In genomic region chr21:38227401-38227800, GRCh38 we compare ENCODE assay signal across 2 cellular contexts.
TF ChIP-seq lines count a peak whose summit lies in the region.

No MANE protein-coding gene starts in this region.

TF ChIP-seq in GM23338, 12 proteins besides CTCF, POLR2A, EP300 and RAD21:
- no peak for TF ChIP-seq POLR2AphosphoS5 (IDR thresholded peaks at IDR 0.05; ENCODE audit: low read depth)

TF ChIP-seq in H1, 55 proteins besides CTCF, POLR2A, EP300 and RAD21:
- no peak for TF ChIP-seq HDAC6 (IDR thresholded peaks at IDR 0.05; ENCODE audit: low read depth, low read length)
- TF ChIP-seq SRF (IDR thresholded peaks at IDR 0.05; ENCODE audit: low read depth, low read length): no peak
- TF ChIP-seq TAF1 (IDR thresholded peaks at IDR 0.05; ENCODE audit: low read depth, low read length): no peak
- TF ChIP-seq CTBP2 (IDR thresholded peaks at IDR 0.05; ENCODE audit: borderline replicate concordance, insufficient read depth, insufficient read length, low read length): no peak
- TF ChIP-seq SAP30 (IDR thresholded peaks at IDR 0.05; ENCODE audit: insufficient read depth, insufficient replicate concordance, low read length): no peak
- TF ChIP-seq SP4 (IDR thresholded peaks at IDR 0.05; ENCODE audit: low read length): no peak
- no peak for TF ChIP-seq SUZ12 (IDR thresholded peaks at IDR 0.05; ENCODE audit: low read length)
- TF ChIP-seq BCL11A (IDR thresholded peaks at IDR 0.05; ENCODE audit: low read depth in 2 of 2, low read length in 2 of 2): no peak
- no peak for TF ChIP-seq CREB1 (IDR thresholded peaks at IDR 0.05)
- TF ChIP-seq CHD2 (IDR thresholded peaks at IDR 0.05; ENCODE audit: low read length): no peak
- no peak for TF ChIP-seq USF2 (IDR thresholded peaks at IDR 0.05; ENCODE audit: low read length)
- no peak for TF ChIP-seq NANOG (IDR thresholded peaks at IDR 0.05; ENCODE audit: insufficient read depth, low read depth, low read length, poor library complexity, severe bottlenecking)
- TF ChIP-seq CBX5 (IDR thresholded peaks at IDR 0.05; ENCODE audit: low read depth, low read length): no peak
- TF ChIP-seq CHD1 (IDR thresholded peaks at IDR 0.05; ENCODE audit: low read depth, low read length): no peak
- TF ChIP-seq FOSL1 (IDR thresholded peaks at IDR 0.05; ENCODE audit: insufficient read depth, low read depth, low read length): no peak
- no peak for TF ChIP-seq E2F6 (IDR thresholded peaks at IDR 0.05)
- no peak for TF ChIP-seq SIRT6 (IDR thresholded peaks at IDR 0.05; ENCODE audit: low read length)
